1 cellular context compared by ENCODE assay signal in the genomic region with DNA sequence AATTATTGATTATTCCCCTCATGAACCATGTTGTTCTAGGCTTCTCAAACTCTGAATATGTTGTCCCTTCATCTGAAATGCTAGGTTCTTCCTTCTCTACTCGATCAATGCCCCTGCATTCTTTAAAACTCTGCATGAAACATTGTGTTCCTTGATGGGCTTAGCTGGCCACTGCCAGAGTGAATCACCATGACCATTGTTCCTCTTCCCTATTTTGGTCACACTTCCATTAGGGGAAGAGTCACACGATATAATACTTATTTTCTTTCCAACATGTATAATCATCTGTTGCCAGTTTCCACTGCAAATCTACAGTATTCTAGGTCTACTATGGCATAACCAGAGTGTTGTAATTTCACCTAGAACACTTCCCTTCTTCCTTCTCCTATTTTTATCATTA.
TF ChIP-seq lines count a peak whose summit lies in the region.

No MANE protein-coding gene starts in this region.

TF ChIP-seq in SK-N-SH treated with all-trans-retinoic acid at 6 μM for 48 hours, 23 proteins besides CTCF, POLR2A, EP300 and RAD21 (continued from another document):
- TF ChIP-seq POU6F1 (CRISPR knock-in tag; IDR thresholded peaks at IDR 0.05; ENCODE audit: borderline replicate concordance, low read depth) (no peak), CSDC2 (CRISPR knock-in tag; IDR thresholded peaks at IDR 0.05) (no peak), OSR1 (CRISPR knock-in tag; IDR thresholded peaks at IDR 0.05) (no peak), TSHZ2 (CRISPR knock-in tag; IDR thresholded peaks at IDR 0.05) (no peak), ZC3H10 (CRISPR knock-in tag; IDR thresholded peaks at IDR 0.05) (no peak), RARB (CRISPR knock-in tag; IDR thresholded peaks at IDR 0.05) (no peak), ZFP30 (CRISPR knock-in tag; IDR thresholded peaks at IDR 0.05) (no peak), ARNTL (CRISPR knock-in tag; IDR thresholded peaks at IDR 0.05; ENCODE audit: borderline replicate concordance, low read depth) (no peak), ZNF8 (CRISPR knock-in tag; IDR thresholded peaks at IDR 0.05) (no peak), TCF4 (CRISPR knock-in tag; IDR thresholded peaks at IDR 0.05; ENCODE audit: borderline replicate concordance) (no peak)
